25 cellular contexts compared by ENCODE assay signal in genomic region chr4:56197387-56197786, GRCh38.
DNase-seq lines count a peak whose midpoint lies in the region; ATAC-seq, FAIRE-seq and TF ChIP-seq lines count a peak whose summit lies in the region.
"Had no signal": no experiment of that assay in that cellular context is flagged by ENCODE, and none has a peak within 500 bp of the region (broad histone marks: within the 10 kb centered on the region; RNA-seq: fewer than 3 reads in every experiment).

No MANE protein-coding gene starts in this region.

- FAIRE-seq in astrocyte (lab: Jason Lieb, UNC): no peak
- FAIRE-seq: bronchial epithelial cell, GM12891, urothelium cell line had no signal

- H3K4me1 ChIP-seq in astrocyte (ENCODE audit: insufficient read depth, low read length) (no peaks in the 10 kb centered on the region), vagina (no peaks in the 10 kb centered on the region)

- H4K20me1 ChIP-seq in astrocyte (ENCODE audit: insufficient read depth, low read length): no peaks in the 10 kb centered on the region

- peaks cover 2% of the 10 kb centered on the region for H3K9me3 Mint-ChIP-seq in astrocyte (ENCODE audit: unreplicated experiment)
- H3K9me3 Mint-ChIP-seq: CD4-positive, alpha-beta T cell; T-helper 2 cell treated with Interferon-gamma antibody and Interleukin-4, amounts not matched to agents 5 μg/mL and 100 μg/mL, for 36 hours had no signal

- H3K4me3 Mint-ChIP-seq in astrocyte (ENCODE audit: unreplicated experiment): no peak overlapping the region
- H3K4me3 Mint-ChIP-seq: activated naive CD8-positive, alpha-beta T cell treated with anti-CD3 and anti-CD28 coated beads, Interleukin-2, amount 10 ng/mL, durations not matched to agents 7 days and 5 days; CD4-positive, alpha-beta T cell; nephron progenitor cell; T-helper 2 cell treated with Interferon-gamma antibody and Interleukin-4, amounts not matched to agents 5 μg/mL and 100 μg/mL, for 36 hours; WTC11 had no signal

- no peak overlapping the region for H3K4me3 ChIP-seq in astrocyte (ENCODE audit: insufficient read depth, low read depth, low read length)
- H3K4me3 ChIP-seq in vagina: no peak overlapping the region
- H3K4me3 ChIP-seq: sigmoid colon had no signal

- no peak for TF ChIP-seq POLR2A in vagina (IDR thresholded peaks at IDR 0.05)

- no peak overlapping the region for H3K9ac ChIP-seq in astrocyte (ENCODE audit: low read length)

- H2AFZ ChIP-seq in astrocyte (ENCODE audit: low read depth, low read length): no peak overlapping the region

- H3K79me2 ChIP-seq in astrocyte (ENCODE audit: insufficient read depth, low read length): no peaks in the 10 kb centered on the region

- H3K27ac ChIP-seq in astrocyte (ENCODE audit: low read depth, low read length): no peak overlapping the region
- H3K27ac ChIP-seq in vagina: no peak overlapping the region

- H3K36me3 ChIP-seq in astrocyte (ENCODE audit: insufficient read depth, low read length) (no peaks in the 10 kb centered on the region), vagina (no peaks in the 10 kb centered on the region)
- H3K36me3 ChIP-seq: sigmoid colon had no signal

- H3K27ac Mint-ChIP-seq in astrocyte (ENCODE audit: unreplicated experiment): no peak overlapping the region
- H3K27ac Mint-ChIP-seq: activated naive CD8-positive, alpha-beta T cell treated with anti-CD3 and anti-CD28 coated beads, Interleukin-2, amount 10 ng/mL, durations not matched to agents 7 days and 5 days; CD4-positive, alpha-beta T cell; nephron progenitor cell; T-helper 2 cell treated with Interferon-gamma antibody and Interleukin-4, amounts not matched to agents 5 μg/mL and 100 μg/mL, for 36 hours; WTC11 had no signal

- no peaks in the 10 kb centered on the region for H3K27me3 Mint-ChIP-seq in astrocyte (ENCODE audit: low read depth, unreplicated experiment)

- H3K9me3 ChIP-seq in astrocyte (ENCODE audit: insufficient read depth, low read depth, low read length) (no peaks in the 10 kb centered on the region), vagina (no peaks in the 10 kb centered on the region)
- H3K9me3 ChIP-seq: sigmoid colon had no signal

- TF ChIP-seq CTCF in astrocyte (IDR thresholded peaks at IDR 0.05; ENCODE audit: insufficient read depth, low read depth, low read length): no peak
- no peak for TF ChIP-seq CTCF in vagina (IDR thresholded peaks at IDR 0.05)
- TF ChIP-seq CTCF in GM10266 (IDR thresholded peaks at IDR 0.05; ENCODE audit: control insufficient read depth, insufficient read depth, low read depth, missing control alignments): no peak

- H3K27me3 ChIP-seq in astrocyte (ENCODE audit: insufficient read depth, low read length) (no peaks in the 10 kb centered on the region), vagina (no peaks in the 10 kb centered on the region)
- H3K27me3 ChIP-seq: sigmoid colon had no signal

- intact Hi-C loops in vagina (cut with DNase I): no loop called here

- H3K4me1 Mint-ChIP-seq in astrocyte (ENCODE audit: low read depth, unreplicated experiment): peaks cover 6% of the 10 kb centered on the region
- H3K4me1 Mint-ChIP-seq: activated naive CD8-positive, alpha-beta T cell treated with anti-CD3 and anti-CD28 coated beads, Interleukin-2, amount 10 ng/mL, durations not matched to agents 7 days and 5 days; WTC11 had no signal

- ATAC-seq in HG03469 (IDR thresholded peaks at IDR 0.05; ENCODE audit: unreplicated experiment): no peak
- ATAC-seq: SK-N-SH treated with all-trans-retinoic acid at 6 μM for 48 hours, WTC11 had no signal

- no peaks in the 10 kb centered on the region for H3K36me3 Mint-ChIP-seq in astrocyte (ENCODE audit: low read depth, unreplicated experiment)
- H3K36me3 Mint-ChIP-seq: activated naive CD8-positive, alpha-beta T cell treated with anti-CD3 and anti-CD28 coated beads, Interleukin-2, amount 10 ng/mL, durations not matched to agents 7 days and 5 days had no signal

- H3K4me2 ChIP-seq in astrocyte (ENCODE audit: low read length): no peak overlapping the region

- DNase-seq in HT1080 (ENCODE audit: low read depth): peak; percentile 54
- DNase-seq in astrocyte (ENCODE audit: low read depth): peak; percentile 36
- DNase-seq in iris pigment epithelial cell (ENCODE audit: low read depth): peak; percentile 6
- DNase-seq in stromal cell of bone marrow (ENCODE audit: low read depth): peak; percentile 13
- no peak for DNase-seq in vagina (ENCODE audit: extremely low spot score in 2 of 2)
- DNase-seq in GM10266 (ENCODE audit: extremely low spot score): no peak
- DNase-seq: activated CD4-positive, alpha-beta T cell treated with anti-CD3 and anti-CD28 coated beads, Interleukin-2, amount 50 U/mL, for 48 hours; activated effector memory CD4-positive, alpha-beta T cell treated with Interleukin-2 at 50 U/mL for 16 hours; activated naive CD8-positive, alpha-beta T cell treated with anti-CD3 and anti-CD28 coated beads, Interleukin-2, amount 10 ng/mL, durations not matched to agents 7 days and 5 days; CD4-positive, alpha-beta T cell; cortex of kidney; DMS53; midbrain; NCI-H1436 treated with DMSO at 0.1 percent for 48 hours; NCI-H2171 treated with DMSO at 0.1 percent for 48 hours; NCI-H526 treated with DMSO at 0.1 percent for 48 hours; nephron progenitor cell; sigmoid colon had no signal

Comparison
In these comparisons a context has a peak if more than half of its experiments do, and no peak if none do; other contexts are left out.
1. DNase-seq: peak in HT1080 (single experiment), astrocyte (single experiment), iris pigment epithelial cell (single experiment) and stromal cell of bone marrow (single experiment); none in vagina (0 of 2) and GM10266 (single experiment).